In the genomic region with DNA sequence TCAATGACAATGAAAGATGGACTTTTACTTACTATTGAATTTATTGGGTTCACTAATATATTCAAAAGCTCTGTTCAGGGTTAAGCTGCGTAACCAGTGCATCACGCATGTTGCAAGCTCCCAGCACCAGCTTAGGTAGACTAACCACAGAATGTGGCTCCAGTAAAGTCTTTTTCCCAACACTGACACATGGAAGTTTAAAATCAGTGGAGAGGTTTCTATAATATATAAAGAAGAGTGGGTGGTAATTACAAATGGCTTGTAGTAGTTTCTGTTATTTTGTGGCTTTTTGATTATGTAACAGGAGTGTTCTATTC, we compare ENCODE assay signal across 13 cellular contexts. TPM values are rescaled to one million over a fixed set of nuclear protein-coding genes. Genes with fewer than 3 reads are reported as not detected.
A peak's percentile ranks its signal among the peaks of the same experiment; 100 is the strongest.
DNase-seq lines count a peak whose midpoint lies in the region; ATAC-seq and TF ChIP-seq lines count a peak whose summit lies in the region.
"Had no signal": no experiment of that assay in that cellular context is flagged by ENCODE, and none has a peak within 500 bp of the region (broad histone marks: within the 10 kb centered on the region; RNA-seq: fewer than 3 reads in every experiment).

No MANE protein-coding gene starts in this region.

- H3K4me3 Mint-ChIP-seq in activated T-cell treated with anti-CD3 and anti-CD28 coated beads, Interleukin-2, amount 50 U/mL, for 72 hours, result peak overlapping the region; percentile 76 to 88
- H3K4me3 Mint-ChIP-seq in activated naive CD8-positive, alpha-beta T cell treated with anti-CD3 and anti-CD28 coated beads, Interleukin-2, amount 50 U/mL, for 24 hours, result peak overlapping the region; percentile 85

- peak overlapping the region; percentile 10 for H3K27ac Mint-ChIP-seq in activated T-cell treated with anti-CD3 and anti-CD28 coated beads, Interleukin-2, amount 50 U/mL, for 72 hours
- H3K27ac Mint-ChIP-seq in activated naive CD8-positive, alpha-beta T cell treated with anti-CD3 and anti-CD28 coated beads, Interleukin-2, amount 50 U/mL, for 24 hours, result no peak overlapping the region

- H3K9me3 ChIP-seq in mesodermal cell (ENCODE audit: control insufficient read depth, low read length) (no peaks in the 10 kb centered on the region), transverse colon (no peaks in the 10 kb centered on the region)
- H3K9me3 ChIP-seq: BLaER1 had no signal

- H3K27me3 Mint-ChIP-seq in activated T-cell treated with anti-CD3 and anti-CD28 coated beads, Interleukin-2, amount 50 U/mL, for 72 hours (ENCODE audit: low read depth), result peaks cover 17% of the 10 kb centered on the region
- peaks cover 11% of the 10 kb centered on the region for H3K27me3 Mint-ChIP-seq in activated naive CD8-positive, alpha-beta T cell treated with anti-CD3 and anti-CD28 coated beads, Interleukin-2, amount 50 U/mL, for 24 hours

- H3K27me3 ChIP-seq in transverse colon, result peaks cover 30% of the 10 kb centered on the region

- no CpG with 5 or more reads among the region's 2 CpGs for WGBS in mesodermal cell (ENCODE audit: insufficient coverage in 2 of 2), 2 experiments
- WGBS in transverse colon (ENCODE audit: low coverage in 1 of 2), 2 donors, result 37 to 42% methylated on average over 2 of the region's 2 CpGs

- TF ChIP-seq POLR2A in transverse colon (IDR thresholded peaks at IDR 0.05), result no peak

- TF ChIP-seq CTCF in transverse colon (IDR thresholded peaks at IDR 0.05), result no peak

- H3K36me3 Mint-ChIP-seq in activated T-cell treated with anti-CD3 and anti-CD28 coated beads, Interleukin-2, amount 50 U/mL, for 72 hours (ENCODE audit: insufficient read depth in 2 of 2), result peaks cover 0 to 2% of the 10 kb centered on the region in 2 donors
- H3K36me3 Mint-ChIP-seq in activated naive CD8-positive, alpha-beta T cell treated with anti-CD3 and anti-CD28 coated beads, Interleukin-2, amount 50 U/mL, for 24 hours (ENCODE audit: low read depth), result no peaks in the 10 kb centered on the region

- no peak overlapping the region for H3K27ac ChIP-seq in mesodermal cell (ENCODE audit: low read depth, low read length, severe bottlenecking)
- no peak overlapping the region for H3K27ac ChIP-seq in transverse colon
- H3K27ac ChIP-seq: BLaER1 had no signal

- peak overlapping the region; percentile 74 for H3K4me3 ChIP-seq in mesodermal cell (ENCODE audit: extremely low read depth, insufficient read depth, low read length, poor library complexity, severe bottlenecking)
- H3K4me3 ChIP-seq in transverse colon, result peak overlapping the region in 3 of 4 donors; percentile 59 to 80 (median 65)

- in situ Hi-C loops in transverse colon (cut with MboI; ENCODE audit: low pct_ligation_motif_present in 1 of 4, low pct_unique_long_range_greater_than_20kb in 1 of 4, low sequenced_read_pairs in 3 of 4), result loop anchor here (10.0 to 25.0 kb wide), 3 partner anchors 319 to 489 kb away; no protein-coding TSS in a partner anchor

- H3K4me1 ChIP-seq in mesodermal cell (ENCODE audit: control insufficient read depth, insufficient read depth, low read length, poor library complexity, severe bottlenecking) (peaks cover 16% of the 10 kb centered on the region), transverse colon (peaks cover 6 to 18% (median 11%) of the 10 kb centered on the region in 4 donors)

- TF ChIP-seq EP300 in transverse colon (IDR thresholded peaks at IDR 0.05; ENCODE audit: low read depth), result no peak

- no peaks in the 10 kb centered on the region for H3K36me3 ChIP-seq in mesodermal cell (ENCODE audit: control insufficient read depth, insufficient read depth, low read length)
- no peaks in the 10 kb centered on the region for H3K36me3 ChIP-seq in transverse colon
- H3K36me3 ChIP-seq: BLaER1 had no signal

- ATAC-seq in activated T-cell treated with anti-CD3 and anti-CD28 coated beads, Interleukin-2, amount 50 U/mL, for 72 hours (replicated peaks in 1 of 2), result no peak
- ATAC-seq in activated naive CD8-positive, alpha-beta T cell treated with anti-CD3 and anti-CD28 coated beads, Interleukin-2, amount 50 U/mL, for 24 hours, result no peak
- ATAC-seq in GM19463 (IDR thresholded peaks at IDR 0.05; ENCODE audit: unreplicated experiment) (no peak), HG03571 (IDR thresholded peaks at IDR 0.05; ENCODE audit: unreplicated experiment) (no peak)

- peaks cover 60% of the 10 kb centered on the region for H3K4me1 Mint-ChIP-seq in activated T-cell treated with anti-CD3 and anti-CD28 coated beads, Interleukin-2, amount 50 U/mL, for 72 hours (ENCODE audit: low read depth)
- H3K4me1 Mint-ChIP-seq in activated naive CD8-positive, alpha-beta T cell treated with anti-CD3 and anti-CD28 coated beads, Interleukin-2, amount 50 U/mL, for 24 hours, result peaks cover 47% of the 10 kb centered on the region

- H3K9me3 Mint-ChIP-seq in activated T-cell treated with anti-CD3 and anti-CD28 coated beads, Interleukin-2, amount 50 U/mL, for 72 hours, result no peaks in the 10 kb centered on the region
- no peaks in the 10 kb centered on the region for H3K9me3 Mint-ChIP-seq in activated naive CD8-positive, alpha-beta T cell treated with anti-CD3 and anti-CD28 coated beads, Interleukin-2, amount 50 U/mL, for 24 hours

- no peak for DNase-seq in activated T-cell treated with anti-CD3 and anti-CD28 coated beads, Interleukin-2, amount 50 U/mL, for 72 hours
- DNase-seq in activated T-cell treated with anti-CD3 and anti-CD28 coated beads, Interleukin-2, amount 50 U/mL, for 1 hour, result no peak
- DNase-seq in activated naive CD8-positive, alpha-beta T cell treated with anti-CD3 and anti-CD28 coated beads, Interleukin-2, amount 50 U/mL, for 24 hours, result no peak
- DNase-seq in transverse colon (no peak), NCI-H1436 treated with DMSO at 0.1 percent for 48 hours (lab: John Stamatoyannopoulos, UW) (no peak)
- DNase-seq: NCI-H1105; NK-92 treated with Interleukin-12 subunit alpha and Interleukin-12 subunit beta, amount 100 ng/mL, for 24 hours had no signal

- intact Hi-C loops in transverse colon (cut with DNase I; ENCODE audit: low total_unique reads), result no loop called here

RNA-seq across cellular contexts. Expression of a gene that starts 1.9 kb away (rescaled TPM):
- total RNA-seq in activated T-cell treated with anti-CD3 and anti-CD28 coated beads, Interleukin-2, amount 50 U/mL, for 72 hours, result 1 to 10 TPM; 2.8 to 3.6 TPM
- polyA plus RNA-seq in mesodermal cell (2013, experiment 1 of 2), result 10.2 TPM
- polyA plus RNA-seq in mesodermal cell (2013, experiment 2 of 2), result 9.1 TPM
- total RNA-seq in transverse colon, result 1 to 10 TPM in 3 of 4 donors, under 1 TPM in 1; 0.20 to 7.1 (median 5.3) TPM

RNA-seq across cellular contexts. Expression of a gene that starts 21.2 kb away (rescaled TPM):
- total RNA-seq in activated T-cell treated with anti-CD3 and anti-CD28 coated beads, Interleukin-2, amount 50 U/mL, for 72 hours, result under 1 TPM in 1 of 2 donors, not detected in 1; 0.10 TPM
- polyA plus RNA-seq in mesodermal cell (2013, experiment 1 of 2), result not detected
- not detected for polyA plus RNA-seq in mesodermal cell (2013, experiment 2 of 2)
- total RNA-seq in transverse colon, result not detected
- total RNA-seq: T-helper 2 cell treated with Interferon-gamma antibody and Interleukin-4, amounts not matched to agents 100 ng/mL and 5 ng/mL, for 36 hours; temporal lobe had no signal
